1 cellular context compared by ENCODE assay signal in the genomic region with DNA sequence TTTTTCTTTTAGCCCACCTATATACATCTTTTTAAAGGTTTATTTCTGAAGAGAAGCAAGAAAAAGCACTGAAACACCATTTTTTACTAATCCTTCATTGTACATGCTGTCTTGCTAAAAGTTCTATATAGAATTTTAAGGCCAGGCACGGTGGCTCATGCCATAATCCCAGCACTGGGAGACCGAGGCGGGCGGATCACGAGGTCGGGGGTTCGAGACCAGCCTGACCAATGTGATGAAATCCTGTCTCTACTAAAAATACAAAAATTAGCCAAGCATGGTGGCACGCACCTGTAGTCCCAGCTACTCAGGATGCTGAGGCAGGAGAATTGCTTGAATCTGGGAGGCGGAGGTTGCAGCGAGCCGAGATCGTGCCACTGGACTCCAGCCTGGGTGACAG. TPM values are rescaled to one million over a fixed set of nuclear protein-coding genes. Genes with fewer than 3 reads are reported as not detected.
"Had no signal": no experiment of that assay in that cellular context is flagged by ENCODE, and none has a peak within 500 bp of the region (broad histone marks: within the 10 kb centered on the region; RNA-seq: fewer than 3 reads in every experiment).

No MANE protein-coding gene starts in this region.

RNA-seq across cellular contexts. Expression of a gene that starts 1.5 kb away (rescaled TPM):
- total RNA-seq: naive thymus-derived CD8-positive, alpha-beta T cell had no signal
